16 cellular contexts compared by ENCODE assay signal in genomic region chr14:104353921-104354701, GRCh38.
DNase-seq lines count a peak whose midpoint lies in the region; TF ChIP-seq lines count a peak whose summit lies in the region.
"Had no signal": no experiment of that assay in that cellular context is flagged by ENCODE, and none has a peak within 500 bp of the region (broad histone marks: within the 10 kb centered on the region; RNA-seq: fewer than 3 reads in every experiment).

No MANE protein-coding gene starts in this region.

- WGBS in tibial nerve, 2 donors: 49 to 53% methylated on average over 22 of the region's 22 CpGs
- WGBS in esophagus squamous epithelium, 2 donors: 58 to 63% methylated on average over 2 to 7 of the region's 22 CpGs

- TF ChIP-seq CTCF in dorsolateral prefrontal cortex (IDR thresholded peaks at IDR 0.05 in 54 of 56, conservative IDR thresholded peaks at IDR 0.05 in 2 of 56; ENCODE audit: low read depth in 1 of 56, partially characterized antibody in 56 of 56): no peak
- no peak for TF ChIP-seq CTCF in tibial nerve (IDR thresholded peaks at IDR 0.05)
- TF ChIP-seq CTCF in esophagus squamous epithelium (IDR thresholded peaks at IDR 0.05): no peak

- intact Hi-C loops in dorsolateral prefrontal cortex (cut with DNase I) (loop anchor here in 1 of 2 donors (10.0 kb wide), 1 partner anchor 281 kb away; no protein-coding TSS in a partner anchor), esophagus squamous epithelium (cut with DNase I) (no loop called here)

- peaks cover 0 to 12% (median 0%) of the 10 kb centered on the region in 45 donors for H3K27me3 ChIP-seq in dorsolateral prefrontal cortex
- H3K27me3 ChIP-seq in tibial nerve: no peaks in the 10 kb centered on the region
- H3K27me3 ChIP-seq in esophagus squamous epithelium: peaks cover 0 to 13% (median 0%) of the 10 kb centered on the region in 4 donors

- H3K9me3 ChIP-seq in tibial nerve (peaks cover 0 to 21% (median 0%) of the 10 kb centered on the region in 4 donors), esophagus squamous epithelium (peaks cover 0 to 7% (median 0%) of the 10 kb centered on the region in 3 donors)

- TF ChIP-seq POLR2A in tibial nerve (IDR thresholded peaks at IDR 0.05) (no peak), esophagus squamous epithelium (IDR thresholded peaks at IDR 0.05) (no peak)

- no peak overlapping the region for H3K27ac ChIP-seq in dorsolateral prefrontal cortex
- H3K27ac ChIP-seq in tibial nerve: no peak overlapping the region
- peak overlapping the region in 2 of 4 donors; percentile 39 to 49 for H3K27ac ChIP-seq in esophagus squamous epithelium
- H3K27ac ChIP-seq: GM23248, VCaP had no signal

- H3K4me3 ChIP-seq in dorsolateral prefrontal cortex: no peak overlapping the region
- no peak overlapping the region for H3K4me3 ChIP-seq in tibial nerve
- H3K4me3 ChIP-seq in esophagus squamous epithelium: no peak overlapping the region
- H3K4me3 ChIP-seq: GM23248, skin epidermis had no signal

- peak; percentile 26 to 40 for TF ChIP-seq EP300 in tibial nerve (IDR thresholded peaks at IDR 0.05)

- H3K36me3 ChIP-seq in tibial nerve (no peaks in the 10 kb centered on the region), esophagus squamous epithelium (no peaks in the 10 kb centered on the region)

- H3K4me1 ChIP-seq in tibial nerve (no peaks in the 10 kb centered on the region), esophagus squamous epithelium (peaks cover 0 to 5% (median 0%) of the 10 kb centered on the region in 3 donors)

- DNase-seq in activated T-cell treated with anti-CD3 and anti-CD28 coated beads, Interleukin-2, amount 50 U/mL, for 1 hour: peak; percentile 11
- DNase-seq in activated T-cell treated with anti-CD3 and anti-CD28 coated beads for 4 hours (no peak), dorsolateral prefrontal cortex (peak in 8 of 10 donors; percentile 2 to 39 (median 24)), lung microvascular endothelial cell (ENCODE audit: low read depth in 2 of 2) (peak; percentile 40 to 92), tibial nerve (ENCODE audit: low spot score in 2 of 2) (no peak), NCI-H1105 treated with DMSO at 0.1 percent for 48 hours (lab: John Stamatoyannopoulos, UW) (no peak), NCI-H1694 (lab: John Stamatoyannopoulos, UW) (no peak), esophagus squamous epithelium (lab: John Stamatoyannopoulos, UW) (no peak)
- DNase-seq: ACHN; COR-L47; GF-D8; GM23248; NCI-H345; stimulated activated naive CD4-positive, alpha-beta T cell treated with Interleukin-2 at 50 U/mL for 16 hours had no signal

Comparison
In these comparisons a context has a peak if more than half of its experiments do, and no peak if none do; other contexts are left out.
1. DNase-seq: peak in activated T-cell treated with anti-CD3 and anti-CD28 coated beads, Interleukin-2, amount 50 U/mL, for 1 hour (single experiment), dorsolateral prefrontal cortex (8 of 10) and lung microvascular endothelial cell (2 of 2); none in activated T-cell treated with anti-CD3 and anti-CD28 coated beads for 4 hours (single experiment), tibial nerve (0 of 2), NCI-H1105 treated with DMSO at 0.1 percent for 48 hours (single experiment), NCI-H1694 (single experiment) and esophagus squamous epithelium (single experiment).